ENCODE assay signal across 31 cellular contexts in genomic region chr19:46486358-46486757, GRCh38. TPM values are rescaled to one million over a fixed set of nuclear protein-coding genes. Genes with fewer than 3 reads are reported as not detected.
"Had no signal": no experiment of that assay in that cellular context is flagged by ENCODE, and none has a peak within 500 bp of the region (broad histone marks: within the 10 kb centered on the region; RNA-seq: fewer than 3 reads in every experiment).

No MANE protein-coding gene starts in this region.

- H3K27ac Mint-ChIP-seq: activated CD4-positive, alpha-beta memory T cell treated with anti-CD3 and anti-CD28 coated beads, Interleukin-2, amount 10 ng/mL, durations not matched to agents 7 days and 5 days; activated CD8-positive, alpha-beta memory T cell treated with anti-CD3 and anti-CD28 coated beads, Interleukin-2, amount 10 ng/mL, durations not matched to agents 7 days and 5 days; activated naive CD4-positive, alpha-beta T cell treated with anti-CD3 and anti-CD28 coated beads, Interleukin-2, amount 10 ng/mL, durations not matched to agents 7 days and 5 days; activated naive CD8-positive, alpha-beta T cell; activated naive CD8-positive, alpha-beta T cell treated with anti-CD3 and anti-CD28 coated beads, Interleukin-2, amount 50 U/mL, for 24 hours had no signal

- H2AFZ ChIP-seq: PC-9 had no signal

- H3K4me1 Mint-ChIP-seq: activated CD8-positive, alpha-beta memory T cell treated with anti-CD3 and anti-CD28 coated beads, Interleukin-2, amount 10 ng/mL, durations not matched to agents 7 days and 5 days had no signal

- H3K36me3 Mint-ChIP-seq: activated CD8-positive, alpha-beta memory T cell treated with anti-CD3 and anti-CD28 coated beads, Interleukin-2, amount 10 ng/mL, durations not matched to agents 7 days and 5 days; activated naive CD4-positive, alpha-beta T cell treated with anti-CD3 and anti-CD28 coated beads, Interleukin-2, amount 10 ng/mL, durations not matched to agents 7 days and 5 days; activated naive CD8-positive, alpha-beta T cell had no signal

- ATAC-seq: activated CD8-positive, alpha-beta memory T cell treated with anti-CD3 and anti-CD28 coated beads, Interleukin-2, amount 10 ng/mL, durations not matched to agents 7 days and 5 days; activated naive CD8-positive, alpha-beta T cell treated with anti-CD3 and anti-CD28 coated beads, Interleukin-2, amount 50 U/mL, for 24 hours had no signal

- H3K4me2 ChIP-seq: PC-9 had no signal

- H3K27ac ChIP-seq: PC-9, WERI-Rb-1 had no signal

- H3K4me3 Mint-ChIP-seq: activated CD4-positive, alpha-beta memory T cell treated with anti-CD3 and anti-CD28 coated beads, Interleukin-2, amount 10 ng/mL, durations not matched to agents 7 days and 5 days; activated CD8-positive, alpha-beta memory T cell treated with anti-CD3 and anti-CD28 coated beads, Interleukin-2, amount 10 ng/mL, durations not matched to agents 7 days and 5 days; activated naive CD4-positive, alpha-beta T cell treated with anti-CD3 and anti-CD28 coated beads, Interleukin-2, amount 10 ng/mL, durations not matched to agents 7 days and 5 days; activated naive CD8-positive, alpha-beta T cell; activated naive CD8-positive, alpha-beta T cell treated with anti-CD3 and anti-CD28 coated beads, Interleukin-2, amount 50 U/mL, for 24 hours had no signal

- H3K36me3 ChIP-seq: WERI-Rb-1 had no signal

- H3K4me3 ChIP-seq: PC-9 had no signal

- DNase-seq: activated CD4-positive, alpha-beta memory T cell treated with anti-CD3 and anti-CD28 coated beads, Interleukin-2, amount 10 ng/mL, durations not matched to agents 7 days and 5 days; activated CD4-positive, alpha-beta T cell treated with anti-CD3 and anti-CD28 coated beads for 1 hour; activated CD4-positive, alpha-beta T cell treated with anti-CD3 and anti-CD28 coated beads for 48 hours; activated CD4-positive, CD25-positive, alpha-beta regulatory T cell; activated CD8-positive, alpha-beta memory T cell treated with anti-CD3 and anti-CD28 coated beads for 24 hours; activated CD8-positive, alpha-beta memory T cell treated with anti-CD3 and anti-CD28 coated beads, Interleukin-2, amount 10 ng/mL, durations not matched to agents 7 days and 5 days; activated CD8-positive, alpha-beta memory T cell treated with anti-CD3 and anti-CD28 coated beads, Interleukin-2, amount 50 U/mL, for 48 hours; activated effector memory CD4-positive, alpha-beta T cell treated with Interleukin-2 at 50 U/mL for 16 hours; activated naive CD4-positive, alpha-beta T cell treated with anti-CD3 and anti-CD28 coated beads, Interleukin-2, amount 10 ng/mL, durations not matched to agents 7 days and 5 days; activated naive CD8-positive, alpha-beta T cell treated with anti-CD3 and anti-CD28 coated beads, Interleukin-2, amount 50 U/mL, for 24 hours; activated T-cell treated with anti-CD3 and anti-CD28 coated beads, Interleukin-2, amount 50 U/mL, for 48 hours; aorta; NCI-H1092 treated with DMSO at 0.1 percent for 48 hours; NCI-H1417; NCI-H146; NCI-H187; NCI-H2029 treated with DMSO at 0.1 percent for 48 hours; NCI-H2107; NCI-H2171; NCI-H510A; NCI-H526; NCI-H748 treated with DMSO at 0.1 percent for 48 hours; NK-92 treated with Interleukin-12 subunit alpha and Interleukin-12 subunit beta, amount 100 ng/mL, for 24 hours; PC-9; Right ventricle myocardium superior; T1000; WERI-Rb-1 had no signal

- H3K9me3 Mint-ChIP-seq: activated CD4-positive, alpha-beta memory T cell treated with anti-CD3 and anti-CD28 coated beads, Interleukin-2, amount 10 ng/mL, durations not matched to agents 7 days and 5 days; activated naive CD4-positive, alpha-beta T cell treated with anti-CD3 and anti-CD28 coated beads, Interleukin-2, amount 10 ng/mL, durations not matched to agents 7 days and 5 days; activated naive CD8-positive, alpha-beta T cell treated with anti-CD3 and anti-CD28 coated beads, Interleukin-2, amount 50 U/mL, for 24 hours had no signal

RNA-seq across cellular contexts. Expression of gene PNMA8B, which starts 9.3 kb away (rescaled TPM):
- total RNA-seq: activated CD8-positive, alpha-beta memory T cell treated with anti-CD3 and anti-CD28 coated beads, Interleukin-2, amount 10 ng/mL, durations not matched to agents 7 days and 5 days; PC-9; T-helper 1 cell treated with Interleukin-12 subunit alpha and Interleukin-12 subunit beta and Interleukin-4 antibody, amounts not matched to agents 30 ng/mL and 1 ng/mL, for 36 hours; T-helper 2 cell treated with Interferon-gamma antibody and Interleukin-4, amounts not matched to agents 100 ng/mL and 5 ng/mL, for 36 hours had no signal

RNA-seq across cellular contexts. Expression of gene PNMA8A, which starts 15.0 kb away (rescaled TPM):
- total RNA-seq: activated CD4-positive, alpha-beta memory T cell treated with anti-CD3 and anti-CD28 coated beads, Interleukin-2, amount 10 ng/mL, durations not matched to agents 7 days and 5 days; PC-9; T-helper 1 cell treated with Interleukin-12 subunit alpha and Interleukin-12 subunit beta and Interleukin-4 antibody, amounts not matched to agents 30 ng/mL and 1 ng/mL, for 36 hours; T-helper 2 cell treated with Interferon-gamma antibody and Interleukin-4, amounts not matched to agents 100 ng/mL and 5 ng/mL, for 36 hours had no signal

RNA-seq across cellular contexts. Expression of gene PNMA8C, which starts 57.6 kb away (rescaled TPM):
- total RNA-seq: activated CD4-positive, alpha-beta memory T cell treated with anti-CD3 and anti-CD28 coated beads, Interleukin-2, amount 10 ng/mL, durations not matched to agents 7 days and 5 days; activated CD8-positive, alpha-beta memory T cell treated with anti-CD3 and anti-CD28 coated beads, Interleukin-2, amount 10 ng/mL, durations not matched to agents 7 days and 5 days; M059J; PC-9; Right ventricle myocardium superior; T-helper 1 cell treated with Interleukin-12 subunit alpha and Interleukin-12 subunit beta and Interleukin-4 antibody, amounts not matched to agents 30 ng/mL and 1 ng/mL, for 36 hours; T-helper 2 cell treated with Interferon-gamma antibody and Interleukin-4, amounts not matched to agents 100 ng/mL and 5 ng/mL, for 36 hours had no signal
